Comparison of ENCODE assay signal across 32 cellular contexts in the genomic region with DNA sequence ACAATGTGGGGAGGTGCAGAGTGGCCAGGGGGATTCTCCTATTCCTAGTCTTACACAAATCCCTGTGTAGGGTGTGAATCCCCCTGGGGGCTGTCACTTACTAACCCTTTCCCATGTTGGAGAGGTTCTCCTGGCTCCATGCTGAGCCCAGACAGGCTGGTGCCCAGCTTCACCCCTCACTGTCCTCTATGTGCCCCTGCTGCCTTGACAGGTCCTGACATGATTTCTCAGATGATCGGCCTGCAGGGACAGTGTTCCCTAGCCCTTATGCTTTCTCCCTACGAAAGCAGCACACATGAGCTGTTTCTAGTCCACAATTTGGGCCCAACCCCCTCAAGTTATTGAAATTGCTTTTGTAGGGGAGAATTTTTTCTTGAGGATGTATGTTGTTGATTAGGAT.
"Had no signal": no experiment of that assay in that cellular context is flagged by ENCODE, and none has a peak within 500 bp of the region (broad histone marks: within the 10 kb centered on the region; RNA-seq: fewer than 3 reads in every experiment).

No MANE protein-coding gene starts in this region.

- ATAC-seq: activated CD8-positive, alpha-beta T cell treated with anti-CD3 and anti-CD28 coated beads for 36 hours; activated naive CD8-positive, alpha-beta T cell treated with anti-CD3 and anti-CD28 coated beads, Interleukin-2, amount 50 U/mL, for 24 hours had no signal

- H3K9me3 ChIP-seq: ascending aorta had no signal

- DNase-seq: activated B cell treated with CpG ODN at 0.5 μM for 24 hours; activated CD4-positive, alpha-beta memory T cell treated with anti-CD3 and anti-CD28 coated beads for 36 hours; activated CD4-positive, alpha-beta T cell treated with anti-CD3 and anti-CD28 coated beads for 4 hours; activated CD4-positive, alpha-beta T cell treated with anti-CD3 and anti-CD28 coated beads, Interleukin-2, amount 10 ng/mL, durations not matched to agents 24 days and 14 days; activated CD4-positive, alpha-beta T cell treated with anti-CD3 and anti-CD28 coated beads, Interleukin-2, amount 50 U/mL, for 1 hour; activated CD4-positive, alpha-beta T cell treated with anti-CD3 and anti-CD28 coated beads, Interleukin-2, amount 50 U/mL, for 4 hours; activated CD4-positive, CD25-positive, alpha-beta regulatory T cell treated with anti-CD3 and anti-CD28 coated beads, Interleukin-2, amount 50 U/mL, for 72 hours; activated CD8-positive, alpha-beta memory T cell treated with anti-CD3 and anti-CD28 coated beads, Interleukin-2, amount 50 U/mL, for 48 hours; activated CD8-positive, alpha-beta T cell treated with anti-CD3 and anti-CD28 coated beads for 36 hours; activated effector memory CD4-positive, alpha-beta T cell treated with Interleukin-2 at 50 U/mL for 16 hours; activated gamma-delta T cell; activated naive CD4-positive, alpha-beta T cell treated with anti-CD3 and anti-CD28 coated beads, Interleukin-2, amount 10 ng/mL, durations not matched to agents 7 days and 5 days; activated naive CD4-positive, alpha-beta T cell treated with Interleukin-2 at 50 U/mL for 16 hours; activated naive CD8-positive, alpha-beta T cell treated with anti-CD3 and anti-CD28 coated beads, Interleukin-2, amount 10 ng/mL, durations not matched to agents 7 days and 5 days; activated naive CD8-positive, alpha-beta T cell treated with anti-CD3 and anti-CD28 coated beads, Interleukin-2, amount 50 U/mL, for 24 hours; activated T-cell treated with anti-CD3 and anti-CD28 coated beads, Interleukin-2, amount 50 U/mL, for 24 hours; activated T-cell treated with anti-CD3 and anti-CD28 coated beads, Interleukin-2, amount 50 U/mL, for 48 hours; amygdala; anterior cingulate cortex; central memory CD4-positive, alpha-beta T cell; T-helper 1 cell; T-helper 2 cell; T-helper 9 cell had no signal

- H3K4me3 Mint-ChIP-seq: activated B cell treated with CpG ODN at 0.5 μM for 24 hours; activated CD4-positive, alpha-beta memory T cell treated with anti-CD3 and anti-CD28 coated beads for 36 hours; activated CD4-positive, alpha-beta T cell treated with anti-CD3 and anti-CD28 coated beads, Interleukin-2, amount 10 ng/mL, durations not matched to agents 24 days and 14 days; activated CD8-positive, alpha-beta T cell treated with anti-CD3 and anti-CD28 coated beads for 36 hours; activated naive CD4-positive, alpha-beta T cell treated with anti-CD3 and anti-CD28 coated beads, Interleukin-2, amount 10 ng/mL, durations not matched to agents 7 days and 5 days; activated naive CD4-positive, alpha-beta T cell treated with anti-CD3 and anti-CD28 coated beads, Interleukin-2, amount 50 U/mL, for 24 hours; activated naive CD8-positive, alpha-beta T cell; activated naive CD8-positive, alpha-beta T cell treated with anti-CD3 and anti-CD28 coated beads, Interleukin-2, amount 10 ng/mL, durations not matched to agents 7 days and 5 days; activated naive CD8-positive, alpha-beta T cell treated with anti-CD3 and anti-CD28 coated beads, Interleukin-2, amount 50 U/mL, for 24 hours; activated T-cell treated with anti-CD3 and anti-CD28 coated beads, Interleukin-2, amount 50 U/mL, for 24 hours; brain; T-helper 1 cell treated with Interleukin-12 subunit alpha and Interleukin-12 subunit beta and Interleukin-4 antibody, amounts not matched to agents 30 μg/mL and 1 μg/mL, for 36 hours; T-helper 2 cell treated with Interferon-gamma antibody and Interleukin-4, amounts not matched to agents 5 μg/mL and 100 μg/mL, for 36 hours had no signal

- FAIRE-seq: TTC549 had no signal

- H3K4me1 Mint-ChIP-seq: activated B cell treated with CpG ODN at 0.5 μM for 24 hours; activated CD4-positive, alpha-beta T cell treated with anti-CD3 and anti-CD28 coated beads, Interleukin-2, amount 10 ng/mL, durations not matched to agents 24 days and 14 days; activated naive CD4-positive, alpha-beta T cell treated with anti-CD3 and anti-CD28 coated beads, Interleukin-2, amount 10 ng/mL, durations not matched to agents 7 days and 5 days; activated naive CD4-positive, alpha-beta T cell treated with anti-CD3 and anti-CD28 coated beads, Interleukin-2, amount 50 U/mL, for 24 hours; activated naive CD8-positive, alpha-beta T cell treated with anti-CD3 and anti-CD28 coated beads, Interleukin-2, amount 10 ng/mL, durations not matched to agents 7 days and 5 days; activated naive CD8-positive, alpha-beta T cell treated with anti-CD3 and anti-CD28 coated beads, Interleukin-2, amount 50 U/mL, for 24 hours; brain had no signal

- H3K27ac Mint-ChIP-seq: activated B cell treated with CpG ODN at 0.5 μM for 24 hours; activated CD4-positive, alpha-beta memory T cell treated with anti-CD3 and anti-CD28 coated beads for 36 hours; activated CD4-positive, alpha-beta T cell treated with anti-CD3 and anti-CD28 coated beads, Interleukin-2, amount 10 ng/mL, durations not matched to agents 24 days and 14 days; activated CD8-positive, alpha-beta T cell treated with anti-CD3 and anti-CD28 coated beads for 36 hours; activated naive CD4-positive, alpha-beta T cell treated with anti-CD3 and anti-CD28 coated beads, Interleukin-2, amount 10 ng/mL, durations not matched to agents 7 days and 5 days; activated naive CD4-positive, alpha-beta T cell treated with anti-CD3 and anti-CD28 coated beads, Interleukin-2, amount 50 U/mL, for 24 hours; activated naive CD8-positive, alpha-beta T cell; activated naive CD8-positive, alpha-beta T cell treated with anti-CD3 and anti-CD28 coated beads, Interleukin-2, amount 10 ng/mL, durations not matched to agents 7 days and 5 days; activated naive CD8-positive, alpha-beta T cell treated with anti-CD3 and anti-CD28 coated beads, Interleukin-2, amount 50 U/mL, for 24 hours; activated T-cell treated with anti-CD3 and anti-CD28 coated beads, Interleukin-2, amount 50 U/mL, for 24 hours; activated T-helper 2 cell treated with anti-CD3 and anti-CD28 coated beads, Interferon-gamma antibody, Interleukin-2, Interleukin-4, amounts not matched to agents 10 μg/mL and 5 μg/mL and 100 μg/mL, durations not matched to agents 14 hours and 24 hours and 36 hours; brain; T-helper 1 cell treated with Interleukin-12 subunit alpha and Interleukin-12 subunit beta and Interleukin-4 antibody, amounts not matched to agents 30 μg/mL and 1 μg/mL, for 36 hours; T-helper 2 cell treated with Interferon-gamma antibody and Interleukin-4, amounts not matched to agents 5 μg/mL and 100 μg/mL, for 36 hours had no signal

- H3K27me3 ChIP-seq: ascending aorta had no signal

- H3K27ac ChIP-seq: ascending aorta, VCaP had no signal

- H3K4me1 ChIP-seq: ascending aorta had no signal

- H3K36me3 Mint-ChIP-seq: activated CD4-positive, alpha-beta memory T cell treated with anti-CD3 and anti-CD28 coated beads for 36 hours; activated naive CD4-positive, alpha-beta T cell treated with anti-CD3 and anti-CD28 coated beads, Interleukin-2, amount 10 ng/mL, durations not matched to agents 7 days and 5 days; activated naive CD8-positive, alpha-beta T cell; activated naive CD8-positive, alpha-beta T cell treated with anti-CD3 and anti-CD28 coated beads, Interleukin-2, amount 10 ng/mL, durations not matched to agents 7 days and 5 days; brain had no signal

- H3K9me3 Mint-ChIP-seq: activated naive CD8-positive, alpha-beta T cell treated with anti-CD3 and anti-CD28 coated beads, Interleukin-2, amount 10 ng/mL, durations not matched to agents 7 days and 5 days had no signal

- H3K4me3 ChIP-seq: ascending aorta had no signal

- H3K36me3 ChIP-seq: ascending aorta had no signal

- H3K27me3 Mint-ChIP-seq: activated B cell treated with CpG ODN at 0.5 μM for 24 hours; activated CD4-positive, alpha-beta T cell treated with anti-CD3 and anti-CD28 coated beads, Interleukin-2, amount 10 ng/mL, durations not matched to agents 24 days and 14 days; activated CD8-positive, alpha-beta T cell treated with anti-CD3 and anti-CD28 coated beads for 36 hours; activated naive CD4-positive, alpha-beta T cell treated with anti-CD3 and anti-CD28 coated beads, Interleukin-2, amount 10 ng/mL, durations not matched to agents 7 days and 5 days; activated naive CD8-positive, alpha-beta T cell treated with anti-CD3 and anti-CD28 coated beads, Interleukin-2, amount 10 ng/mL, durations not matched to agents 7 days and 5 days; activated naive CD8-positive, alpha-beta T cell treated with anti-CD3 and anti-CD28 coated beads, Interleukin-2, amount 50 U/mL, for 24 hours had no signal
